Comparison of ENCODE assay signal across 1 cellular context in genomic region chr12:95700316-95700785, GRCh38.
A peak's percentile ranks its signal among the peaks of the same experiment; 100 is the strongest.
TF ChIP-seq lines count a peak whose summit lies in the region.

No MANE protein-coding gene starts in this region.

TF ChIP-seq in GM12878, 131 proteins besides CTCF, POLR2A, EP300 and RAD21 (continued from another document):
- TF ChIP-seq CUX1 (IDR thresholded peaks at IDR 0.05; ENCODE audit: insufficient replicate concordance, low read depth, low read length) (no peak), MLLT1 (IDR thresholded peaks at IDR 0.05) (peak; percentile 69; the same call in 1 of the 2 replicates), BMI1 (IDR thresholded peaks at IDR 0.05; ENCODE audit: borderline replicate concordance) (peak; percentile 55; the same call in 1 of the 2 replicates), EED (IDR thresholded peaks at IDR 0.05; ENCODE audit: low read depth) (peak; percentile 76), ZSCAN29 (IDR thresholded peaks at IDR 0.05) (no peak)
